ENCODE assay signal across 19 cellular contexts in genomic region chr2:237946423-237946822, GRCh38. TPM values are rescaled to one million over a fixed set of nuclear protein-coding genes. Genes with fewer than 3 reads are reported as not detected.
DNase-seq lines count a peak whose midpoint lies in the region; ATAC-seq and TF ChIP-seq lines count a peak whose summit lies in the region.
"Had no signal": no experiment of that assay in that cellular context is flagged by ENCODE, and none has a peak within 500 bp of the region (broad histone marks: within the 10 kb centered on the region; RNA-seq: fewer than 3 reads in every experiment).

No MANE protein-coding gene starts in this region.

- H3K4me3 Mint-ChIP-seq in activated CD4-positive, alpha-beta memory T cell treated with anti-CD3 and anti-CD28 coated beads, Interleukin-2, amount 10 ng/mL, durations not matched to agents 7 days and 5 days = no peak overlapping the region
- H3K4me3 Mint-ChIP-seq in activated CD4-positive, alpha-beta memory T cell treated with anti-CD3 and anti-CD28 coated beads for 36 hours = no peak overlapping the region
- H3K4me3 Mint-ChIP-seq in activated T-helper 17 cell treated with anti-CD3 and anti-CD28 coated beads, Interleukin-2, amount 50 U/mL, for 72 hours = peak overlapping the region; percentile 19
- H3K4me3 Mint-ChIP-seq in natural killer cell = peak overlapping the region; percentile 76
- H3K4me3 Mint-ChIP-seq: CD4-positive, alpha-beta T cell had no signal

- peaks cover 25% of the 10 kb centered on the region for H3K9me3 Mint-ChIP-seq in activated CD4-positive, alpha-beta memory T cell treated with anti-CD3 and anti-CD28 coated beads, Interleukin-2, amount 10 ng/mL, durations not matched to agents 7 days and 5 days
- H3K9me3 Mint-ChIP-seq in activated CD4-positive, alpha-beta memory T cell treated with anti-CD3 and anti-CD28 coated beads for 36 hours = peaks cover 17% of the 10 kb centered on the region
- H3K9me3 Mint-ChIP-seq in activated T-helper 17 cell treated with anti-CD3 and anti-CD28 coated beads, Interleukin-2, amount 50 U/mL, for 72 hours = peaks cover 5% of the 10 kb centered on the region
- H3K9me3 Mint-ChIP-seq in natural killer cell = peaks cover 2 to 10% of the 10 kb centered on the region in 2 donors

- H3K9me3 ChIP-seq in SK-N-MC (ENCODE audit: low read depth, low read length) = no peaks in the 10 kb centered on the region

- intact Hi-C loops in activated CD4-positive, alpha-beta memory T cell treated with anti-CD3 and anti-CD28 coated beads for 36 hours (cut with micrococcal nuclease) = no loop called here
- intact Hi-C loops in natural killer cell (cut with micrococcal nuclease) = no loop called here

- H3K36me3 ChIP-seq in SK-N-MC (ENCODE audit: insufficient read depth, low read length) = no peaks in the 10 kb centered on the region; the same call in 1 of the 2 replicates
- H3K36me3 ChIP-seq: SJSA1 had no signal

- H3K4me3 ChIP-seq in SK-N-MC = no peak overlapping the region
- H3K4me3 ChIP-seq: A549, PC-9, SJSA1 had no signal

- H3K27ac Mint-ChIP-seq in activated CD4-positive, alpha-beta memory T cell treated with anti-CD3 and anti-CD28 coated beads, Interleukin-2, amount 10 ng/mL, durations not matched to agents 7 days and 5 days = peak overlapping the region; percentile 35
- no peak overlapping the region for H3K27ac Mint-ChIP-seq in activated CD4-positive, alpha-beta memory T cell treated with anti-CD3 and anti-CD28 coated beads for 36 hours
- H3K27ac Mint-ChIP-seq in activated T-helper 17 cell treated with anti-CD3 and anti-CD28 coated beads, Interleukin-2, amount 50 U/mL, for 72 hours = peak overlapping the region; percentile 61
- peak overlapping the region; percentile 92 to 93 for H3K27ac Mint-ChIP-seq in natural killer cell
- H3K27ac Mint-ChIP-seq: CD4-positive, alpha-beta T cell had no signal

- POLR2A ChIA-PET in activated CD4-positive, alpha-beta memory T cell treated with anti-CD3 and anti-CD28 coated beads, Interleukin-2, amount 10 ng/mL, durations not matched to agents 7 days and 5 days (lab: Charles Lee) = no interaction called here
- POLR2A ChIA-PET in activated CD4-positive, alpha-beta memory T cell treated with anti-CD3 and anti-CD28 coated beads for 36 hours (lab: Charles Lee) = no interaction called here
- POLR2A ChIA-PET in RWPE1 (lab: Yijun Ruan, JAX; ENCODE audit: low non-redundant PET) = interaction anchor here (0.7 kb wide), 1 partner anchor 15 kb away, joined by 6 read pairs; no protein-coding TSS in a partner anchor

- H3K9ac ChIP-seq in SK-N-MC (ENCODE audit: insufficient read length) = no peak overlapping the region
- H3K9ac ChIP-seq: BLaER1 treated with 17β-estradiol and CSF1 and Interleukin-3, amounts not matched to agents 10 nM and 100 nM had no signal

- H3K4me1 Mint-ChIP-seq in activated CD4-positive, alpha-beta memory T cell treated with anti-CD3 and anti-CD28 coated beads, Interleukin-2, amount 10 ng/mL, durations not matched to agents 7 days and 5 days = peaks cover 52% of the 10 kb centered on the region
- peaks cover 28% of the 10 kb centered on the region for H3K4me1 Mint-ChIP-seq in activated CD4-positive, alpha-beta memory T cell treated with anti-CD3 and anti-CD28 coated beads for 36 hours (ENCODE audit: low read depth)
- H3K4me1 Mint-ChIP-seq in activated T-helper 17 cell treated with anti-CD3 and anti-CD28 coated beads, Interleukin-2, amount 50 U/mL, for 72 hours = peaks cover 30% of the 10 kb centered on the region
- peaks cover 62 to 63% of the 10 kb centered on the region in 2 donors for H3K4me1 Mint-ChIP-seq in natural killer cell

- ATAC-seq in activated T-helper 17 cell treated with anti-CD3 and anti-CD28 coated beads, Interleukin-2, amount 50 U/mL, for 72 hours (replicated peaks) = no peak
- no peak for ATAC-seq in natural killer cell
- ATAC-seq: A549 had no signal

- CTCF ChIA-PET in activated CD4-positive, alpha-beta memory T cell treated with anti-CD3 and anti-CD28 coated beads, Interleukin-2, amount 10 ng/mL, durations not matched to agents 7 days and 5 days (lab: Charles Lee) = no interaction called here
- CTCF ChIA-PET in activated CD4-positive, alpha-beta memory T cell treated with anti-CD3 and anti-CD28 coated beads for 36 hours (lab: Charles Lee) = no interaction called here
- CTCF ChIA-PET in RWPE1 (lab: Yijun Ruan, JAX) = no interaction called here

- no peak for DNase-seq in activated CD4-positive, alpha-beta memory T cell treated with anti-CD3 and anti-CD28 coated beads, Interleukin-2, amount 10 ng/mL, durations not matched to agents 7 days and 5 days
- no peak for DNase-seq in activated CD4-positive, alpha-beta memory T cell treated with anti-CD3 and anti-CD28 coated beads for 36 hours
- DNase-seq in SK-N-MC (ENCODE audit: low read depth, low spot score) = no peak
- no peak for DNase-seq in natural killer cell
- no peak for DNase-seq in RWPE1 (ENCODE audit: low spot score)
- DNase-seq in NCI-H1092 (lab: John Stamatoyannopoulos, UW) = no peak
- DNase-seq: AML-193; CD4-positive, alpha-beta T cell; MV-4-11; NCI-H1105 treated with DMSO at 0.1 percent for 48 hours; NCI-H2029; NCI-H446 treated with DMSO at 0.1 percent for 48 hours; NCI-H526; PC-9; Right ventricle myocardium superior had no signal

- peak overlapping the region; percentile 84; the same call in 1 of the 2 replicates for H3K27ac ChIP-seq in SK-N-MC
- no peak overlapping the region for H3K27ac ChIP-seq in RWPE1
- H3K27ac ChIP-seq: A549; BLaER1 treated with 17β-estradiol and CSF1 and Interleukin-3, amounts not matched to agents 10 nM and 100 nM; PC-9; SJSA1 had no signal

- no peak for TF ChIP-seq CTCF in natural killer cell (IDR thresholded peaks at IDR 0.05)
- no peak for TF ChIP-seq CTCF in RWPE1 (conservative IDR thresholded peaks at IDR 0.05; ENCODE audit: low read depth)

- H3K36me3 Mint-ChIP-seq in activated CD4-positive, alpha-beta memory T cell treated with anti-CD3 and anti-CD28 coated beads, Interleukin-2, amount 10 ng/mL, durations not matched to agents 7 days and 5 days (ENCODE audit: low read depth) = peaks cover 38% of the 10 kb centered on the region
- H3K36me3 Mint-ChIP-seq in activated CD4-positive, alpha-beta memory T cell treated with anti-CD3 and anti-CD28 coated beads for 36 hours = peaks cover 12% of the 10 kb centered on the region
- H3K36me3 Mint-ChIP-seq in activated T-helper 17 cell treated with anti-CD3 and anti-CD28 coated beads, Interleukin-2, amount 50 U/mL, for 72 hours (ENCODE audit: low read depth) = no peaks in the 10 kb centered on the region
- H3K36me3 Mint-ChIP-seq in natural killer cell = no peaks in the 10 kb centered on the region

- peaks cover 2% of the 10 kb centered on the region for H3K27me3 Mint-ChIP-seq in activated CD4-positive, alpha-beta memory T cell treated with anti-CD3 and anti-CD28 coated beads, Interleukin-2, amount 10 ng/mL, durations not matched to agents 7 days and 5 days
- H3K27me3 Mint-ChIP-seq in activated CD4-positive, alpha-beta memory T cell treated with anti-CD3 and anti-CD28 coated beads for 36 hours = no peaks in the 10 kb centered on the region
- H3K27me3 Mint-ChIP-seq in activated T-helper 17 cell treated with anti-CD3 and anti-CD28 coated beads, Interleukin-2, amount 50 U/mL, for 72 hours = no peaks in the 10 kb centered on the region
- peaks cover 0 to 2% of the 10 kb centered on the region in 2 donors for H3K27me3 Mint-ChIP-seq in natural killer cell (ENCODE audit: low read depth in 2 of 2)
- H3K27me3 Mint-ChIP-seq: CD4-positive, alpha-beta T cell had no signal

RNA-seq across cellular contexts. Expression of gene UBE2F, which starts 20.4 kb away (rescaled TPM):
- total RNA-seq in activated CD4-positive, alpha-beta memory T cell treated with anti-CD3 and anti-CD28 coated beads, Interleukin-2, amount 10 ng/mL, durations not matched to agents 7 days and 5 days = 10 to 100 TPM; 77.5 to 82.7 TPM
- total RNA-seq in activated CD4-positive, alpha-beta memory T cell treated with anti-CD3 and anti-CD28 coated beads for 36 hours = 10 to 100 TPM; 50.7 to 52.9 TPM
- total RNA-seq in activated T-helper 17 cell treated with anti-CD3 and anti-CD28 coated beads, Interleukin-2, amount 50 U/mL, for 72 hours = 10 to 100 TPM; 38.9 to 44.7 TPM
- total RNA-seq in natural killer cell = 100 to 1,000 TPM in 1 of 3 donors, 10 to 100 TPM in 2; 82.4 to 135 (median 96.1) TPM

Comparison
In these comparisons a context has a peak if more than half of its experiments do, and no peak if none do; other contexts are left out.
1. H3K4me3 Mint-ChIP-seq: peak in activated T-helper 17 cell treated with anti-CD3 and anti-CD28 coated beads, Interleukin-2, amount 50 U/mL, for 72 hours (single experiment) and natural killer cell (single experiment); none in activated CD4-positive, alpha-beta memory T cell treated with anti-CD3 and anti-CD28 coated beads, Interleukin-2, amount 10 ng/mL, durations not matched to agents 7 days and 5 days (single experiment) and activated CD4-positive, alpha-beta memory T cell treated with anti-CD3 and anti-CD28 coated beads for 36 hours (single experiment).